In the genomic region with DNA sequence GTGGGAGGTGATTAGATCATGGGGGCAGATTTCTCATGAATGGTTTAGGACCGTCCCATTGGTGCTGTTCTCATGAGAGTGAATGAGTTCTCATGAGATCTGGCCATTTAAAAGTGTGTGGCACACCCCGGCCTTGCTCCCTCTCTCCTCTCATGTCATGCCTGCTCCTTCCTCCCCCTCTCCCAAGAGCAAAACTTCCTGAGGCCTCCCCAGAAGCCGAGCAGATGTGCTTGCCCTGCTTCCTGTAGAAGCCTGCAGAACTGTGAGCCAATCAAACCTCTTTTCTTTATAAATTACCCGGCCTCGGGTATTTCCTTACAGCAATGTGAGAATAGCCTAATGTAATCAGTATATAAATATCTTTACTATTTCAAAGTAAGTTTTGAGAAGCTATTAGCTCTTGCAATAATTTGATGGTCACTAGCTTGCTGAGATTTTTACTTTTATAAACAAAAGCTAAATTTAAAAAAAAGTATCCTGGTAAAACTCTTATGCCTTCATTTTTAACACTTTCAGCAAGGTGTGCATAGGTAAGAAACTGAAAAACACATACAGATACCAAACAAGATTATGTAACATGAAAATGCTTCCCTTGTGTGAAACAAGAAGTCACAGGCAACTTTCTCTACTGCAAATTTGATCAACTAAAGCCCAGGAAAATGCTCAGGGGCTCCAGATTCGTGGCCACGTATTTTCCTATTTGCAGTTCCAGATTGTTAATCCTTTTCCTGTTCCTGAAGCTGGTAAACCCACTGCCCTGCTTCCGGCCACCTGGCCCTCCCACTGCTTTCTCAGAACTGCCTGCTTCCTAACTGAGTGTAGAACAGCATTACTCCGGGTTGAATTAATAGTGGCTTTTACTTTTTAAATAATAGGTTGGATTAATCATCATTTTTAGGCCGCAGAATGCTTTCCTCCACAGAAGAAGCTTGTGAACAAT, we compare ENCODE assay signal across 2 cellular contexts.
A peak's percentile ranks its signal among the peaks of the same experiment; 100 is the strongest.
TF ChIP-seq lines count a peak whose summit lies in the region.

No MANE protein-coding gene starts in this region.

TF ChIP-seq in GM23338, 12 proteins besides CTCF, POLR2A, EP300 and RAD21 (continued from another document and continues in another):
- no peak for TF ChIP-seq ZNF462 (CRISPR knock-in tag; IDR thresholded peaks at IDR 0.05)
- no peak for TF ChIP-seq EZH2phosphoT487 (IDR thresholded peaks at IDR 0.05; ENCODE audit: unreplicated experiment)
- TF ChIP-seq CREB1 (CRISPR knock-in tag; IDR thresholded peaks at IDR 0.05; ENCODE audit: low read depth): no peak
- TF ChIP-seq REST (IDR thresholded peaks at IDR 0.05; ENCODE audit: unreplicated experiment): no peak
- TF ChIP-seq POLR2AphosphoS5 (IDR thresholded peaks at IDR 0.05; ENCODE audit: low read depth): no peak
- TF ChIP-seq, protein P1, sequence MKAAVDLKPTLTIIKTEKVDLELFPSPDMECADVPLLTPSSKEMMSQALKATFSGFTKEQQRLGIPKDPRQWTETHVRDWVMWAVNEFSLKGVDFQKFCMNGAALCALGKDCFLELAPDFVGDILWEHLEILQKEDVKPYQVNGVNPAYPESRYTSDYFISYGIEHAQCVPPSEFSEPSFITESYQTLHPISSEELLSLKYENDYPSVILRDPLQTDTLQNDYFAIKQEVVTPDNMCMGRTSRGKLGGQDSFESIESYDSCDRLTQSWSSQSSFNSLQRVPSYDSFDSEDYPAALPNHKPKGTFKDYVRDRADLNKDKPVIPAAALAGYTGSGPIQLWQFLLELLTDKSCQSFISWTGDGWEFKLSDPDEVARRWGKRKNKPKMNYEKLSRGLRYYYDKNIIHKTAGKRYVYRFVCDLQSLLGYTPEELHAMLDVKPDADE (IDR thresholded peaks at IDR 0.05): no peak

TF ChIP-seq in GM12878, 131 proteins besides CTCF, POLR2A, EP300 and RAD21 (continued from another document):
- TF ChIP-seq ETV6 (conservative IDR thresholded peaks at IDR 0.05 in 1 of 2, IDR thresholded peaks at IDR 0.05 in 1 of 2; ENCODE audit: borderline replicate concordance in 1 of 2, low read depth in 1 of 2): 0 out of 4 replicates have a peak, but pooled peaks of 1 of the 2 experiments have one; percentile 6
- TF ChIP-seq ASH2L (IDR thresholded peaks at IDR 0.05; ENCODE audit: borderline replicate concordance, low read depth): no peak
